22 cellular contexts compared by ENCODE assay signal in the genomic region with DNA sequence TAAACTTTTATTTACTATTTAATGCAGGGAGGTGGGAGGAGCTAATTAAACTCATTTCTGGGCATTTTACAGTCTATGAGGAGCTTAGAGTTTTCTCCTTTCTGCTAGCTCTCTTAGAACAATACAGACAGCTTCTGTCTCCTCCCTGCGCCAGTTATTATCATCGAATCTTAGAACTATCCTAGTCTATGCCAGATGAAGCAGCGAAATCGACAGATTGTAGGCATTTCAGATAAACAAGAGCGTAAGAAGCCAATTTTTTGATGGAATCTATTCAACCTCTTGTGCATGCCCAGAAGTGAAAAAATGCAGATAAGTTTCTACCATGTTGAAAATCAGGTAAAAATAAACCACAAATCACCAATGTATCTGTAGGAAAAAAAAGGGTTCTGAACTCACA.
"Had no signal": no experiment of that assay in that cellular context is flagged by ENCODE, and none has a peak within 500 bp of the region (broad histone marks: within the 10 kb centered on the region; RNA-seq: fewer than 3 reads in every experiment).

No MANE protein-coding gene starts in this region.

- H3K4me3 ChIP-seq: coronary artery, heart left ventricle, mucosa of descending colon, neural progenitor cell, ovary, suprapubic skin, thyroid gland had no signal

- H3K36me3 Mint-ChIP-seq: natural killer cell treated with Interleukin-12 subunit alpha and Interleukin-12 subunit beta and Interleukin-15 and Interleukin-18, amount 100 ng/mL, for 72 hours had no signal

- H3K4me1 ChIP-seq: foreskin keratinocyte, suprapubic skin, thyroid gland had no signal

- H3K27ac Mint-ChIP-seq: endodermal cell; natural killer cell treated with Interleukin-12 subunit alpha and Interleukin-12 subunit beta and Interleukin-15 and Interleukin-18, amount 100 ng/mL, for 72 hours; neural progenitor cell; progenitor cell of endocrine pancreas; type B pancreatic cell had no signal

- ATAC-seq: foreskin keratinocyte; heart left ventricle; left lobe of liver; mucosa of descending colon; natural killer cell treated with Interleukin-12 subunit alpha and Interleukin-12 subunit beta and Interleukin-15 and Interleukin-18, amount 100 ng/mL, for 72 hours; right cardiac atrium; stimulated activated naive CD8-positive, alpha-beta T cell treated with anti-CD3 and anti-CD28 coated beads, Interleukin-15, Interleukin-2, amounts not matched to agents 100 U/mL and 50 U/mL, for 24 hours had no signal

- H2AFZ ChIP-seq: neural progenitor cell had no signal

- H3K9me3 Mint-ChIP-seq: endodermal cell; natural killer cell treated with Interleukin-12 subunit alpha and Interleukin-12 subunit beta and Interleukin-15 and Interleukin-18, amount 100 ng/mL, for 72 hours; neural progenitor cell had no signal

- DNase-seq: effector CD4-positive, alpha-beta T cell; endodermal cell; erythroblast; foreskin keratinocyte; heart left ventricle; hypothalamus; mammary epithelial cell; mucosa of descending colon; nucleus accumbens; ovary; right cardiac atrium; small intestine; stimulated activated CD4-positive, alpha-beta T cell treated with anti-CD3 and anti-CD28 coated beads, Interleukin-2, amount 100 ng/mL, for 48 hours; stimulated activated naive CD8-positive, alpha-beta T cell treated with anti-CD3 and anti-CD28 coated beads, Interleukin-15, Interleukin-2, amounts not matched to agents 100 U/mL and 50 U/mL, for 24 hours; thyroid gland had no signal

- H3K9me3 ChIP-seq: heart left ventricle, mucosa of descending colon, ovary, suprapubic skin, thyroid gland had no signal

- H3K36me3 ChIP-seq: heart left ventricle, neural progenitor cell, ovary, suprapubic skin, thyroid gland had no signal

- H3K4me3 Mint-ChIP-seq: endodermal cell; natural killer cell treated with Interleukin-12 subunit alpha and Interleukin-12 subunit beta and Interleukin-15 and Interleukin-18, amount 100 ng/mL, for 72 hours; neural progenitor cell; type B pancreatic cell had no signal

- H3K27me3 ChIP-seq: foreskin keratinocyte, heart left ventricle, neural progenitor cell, ovary, suprapubic skin, thyroid gland had no signal

- H3K27me3 Mint-ChIP-seq: natural killer cell treated with Interleukin-12 subunit alpha and Interleukin-12 subunit beta and Interleukin-15 and Interleukin-18, amount 100 ng/mL, for 72 hours; progenitor cell of endocrine pancreas; type B pancreatic cell had no signal

- H3K4me2 ChIP-seq: neural progenitor cell had no signal

- H3K27ac ChIP-seq: coronary artery, foreskin keratinocyte, heart left ventricle, neural progenitor cell, ovary, suprapubic skin, thyroid gland had no signal
